Comparison of ENCODE assay signal across 13 cellular contexts in genomic region chr9:124381073-124381945, GRCh38.
DNase-seq lines count a peak whose midpoint lies in the region; ATAC-seq, FAIRE-seq and TF ChIP-seq lines count a peak whose summit lies in the region.
"Had no signal": no experiment of that assay in that cellular context is flagged by ENCODE, and none has a peak within 500 bp of the region (broad histone marks: within the 10 kb centered on the region; RNA-seq: fewer than 3 reads in every experiment).

No MANE protein-coding gene starts in this region.

- DNase-seq in AG08395 (ENCODE audit: low spot score) (peak; percentile 49), H54 (ENCODE audit: insufficient read length, low spot score) (no peak), iris pigment epithelial cell (ENCODE audit: low read depth) (peak; percentile 72), COR-L47 (lab: John Stamatoyannopoulos, UW) (no peak), erythroblast (lab: John Stamatoyannopoulos, UW) (no peak), DMS 273 (lab: John Stamatoyannopoulos, UW; ENCODE audit: unreplicated experiment) (no peak), pons (ENCODE audit: low spot score) (no peak)
- DNase-seq: activated naive CD4-positive, alpha-beta T cell treated with Interleukin-2 at 50 U/mL for 16 hours; Caco-2; effector CD8-positive, alpha-beta T cell; NCI-H1048 had no signal

- FAIRE-seq in H54 (lab: Jason Lieb, UNC): peak; percentile 83

- ATAC-seq in SK-N-SH treated with all-trans-retinoic acid at 6 μM for 48 hours: peak; percentile 60; the same call in 2 of the 3 replicates
- ATAC-seq: Panc1 had no signal

- no peak for TF ChIP-seq POLR2A in H54 (IDR thresholded peaks at IDR 0.05; ENCODE audit: low read depth, low read length)
- TF ChIP-seq POLR2A in erythroblast (IDR thresholded peaks at IDR 0.05; ENCODE audit: low read length): no peak

TF ChIP-seq in SK-N-SH treated with all-trans-retinoic acid at 6 μM for 48 hours, 23 proteins besides CTCF, POLR2A, EP300 and RAD21:
- no peak for TF ChIP-seq SNAI2 (CRISPR knock-in tag; IDR thresholded peaks at IDR 0.05)
- no peak for TF ChIP-seq ZNF70 (CRISPR knock-in tag; IDR thresholded peaks at IDR 0.05)
- TF ChIP-seq ARNTL (CRISPR knock-in tag; IDR thresholded peaks at IDR 0.05; ENCODE audit: borderline replicate concordance, low read depth): no peak
- TF ChIP-seq GLIS3 (CRISPR knock-in tag; IDR thresholded peaks at IDR 0.05): no peak
- TF ChIP-seq ZC3H10 (CRISPR knock-in tag; IDR thresholded peaks at IDR 0.05): no peak
- no peak for TF ChIP-seq ESRRG (CRISPR knock-in tag; IDR thresholded peaks at IDR 0.05)
- TF ChIP-seq TSHZ2 (CRISPR knock-in tag; IDR thresholded peaks at IDR 0.05): no peak

Comparison
In these comparisons a context has a peak if more than half of its experiments do, and no peak if none do; other contexts are left out.
1. DNase-seq: peak in AG08395 (single experiment) and iris pigment epithelial cell (single experiment); none in H54 (single experiment), COR-L47 (single experiment), erythroblast (0 of 2), DMS 273 (single experiment) and pons (single experiment).